10 cellular contexts compared by ENCODE assay signal in genomic region chr6:118768904-118769325, GRCh38.
A peak's percentile ranks its signal among the peaks of the same experiment; 100 is the strongest.
DNase-seq lines count a peak whose midpoint lies in the region; ATAC-seq and TF ChIP-seq lines count a peak whose summit lies in the region.
"Had no signal": no experiment of that assay in that cellular context is flagged by ENCODE, and none has a peak within 500 bp of the region (broad histone marks: within the 10 kb centered on the region; RNA-seq: fewer than 3 reads in every experiment).

No MANE protein-coding gene starts in this region.

- no peak overlapping the region for H3K9ac ChIP-seq in OCI-LY1 (ENCODE audit: low read length)

- H4K20me1 ChIP-seq in GM23338 (replicated peaks; ENCODE audit: insufficient read depth) (no peaks in the 10 kb centered on the region), OCI-LY1 (ENCODE audit: insufficient read depth, low read length) (no peaks in the 10 kb centered on the region)

- H3K9me2 ChIP-seq in GM23338 (ENCODE audit: insufficient read depth): peaks cover 7% of the 10 kb centered on the region; the same call in 1 of the 2 replicates
- H3K9me2 ChIP-seq in OCI-LY1 (ENCODE audit: low read depth, low read length): no peaks in the 10 kb centered on the region

- H3K4me2 ChIP-seq in GM23338 (no peak overlapping the region), OCI-LY1 (ENCODE audit: low read length) (peak overlapping the region; percentile 30)

- H3K27me3 Mint-ChIP-seq in GM23338 (ENCODE audit: insufficient read depth, low read depth, poor library complexity): peaks cover 3% of the 10 kb centered on the region
- H3K27me3 Mint-ChIP-seq in effector memory CD8-positive, alpha-beta T cell: no peaks in the 10 kb centered on the region

- TF ChIP-seq CTCF in GM23338 (conservative IDR thresholded peaks at IDR 0.05; ENCODE audit: low read depth in 2 of 2) (no peak), OCI-LY1 (IDR thresholded peaks at IDR 0.05; ENCODE audit: low read length) (no peak), spleen (IDR thresholded peaks at IDR 0.05 in 8 of 11, conservative IDR thresholded peaks at IDR 0.05 in 3 of 11) (no peak)

- no peak overlapping the region for H3K4me3 Mint-ChIP-seq in GM23338
- H3K4me3 Mint-ChIP-seq in effector memory CD8-positive, alpha-beta T cell: peak overlapping the region; percentile 11 to 15
- H3K4me3 Mint-ChIP-seq: H9 had no signal

- H3K27me3 ChIP-seq in GM23338 (ENCODE audit: insufficient read depth) (no peaks in the 10 kb centered on the region), OCI-LY1 (ENCODE audit: insufficient read depth, low read length) (no peaks in the 10 kb centered on the region), spleen (replicated peaks in 1 of 7) (no peaks in the 10 kb centered on the region)

- H3K27ac ChIP-seq in GM23338 (ENCODE audit: low read depth) (no peak overlapping the region), OCI-LY1 (ENCODE audit: low read depth, low read length, poor library complexity, severe bottlenecking) (peak overlapping the region; percentile 7), spleen (peak overlapping the region in 7 of 8 donors; percentile 70 to 93 (median 90))

- no peaks in the 10 kb centered on the region for H3K36me3 Mint-ChIP-seq in GM23338 (ENCODE audit: low read depth)
- H3K36me3 Mint-ChIP-seq in effector memory CD8-positive, alpha-beta T cell (ENCODE audit: insufficient read depth): peaks cover 4% of the 10 kb centered on the region

- H3K79me2 ChIP-seq in GM23338 (replicated peaks; ENCODE audit: insufficient read depth) (no peaks in the 10 kb centered on the region), OCI-LY1 (ENCODE audit: insufficient read depth, low read length) (no peaks in the 10 kb centered on the region)

- ATAC-seq in GM23338 (no peak), GM18505 (IDR thresholded peaks at IDR 0.05; ENCODE audit: unreplicated experiment) (no peak), GM18520 (IDR thresholded peaks at IDR 0.05; ENCODE audit: unreplicated experiment) (no peak)
- peak; percentile 62 for ATAC-seq in effector memory CD8-positive, alpha-beta T cell (replicated peaks)

- H3K27ac Mint-ChIP-seq in GM23338: no peak overlapping the region
- peak overlapping the region; percentile 66 to 78 for H3K27ac Mint-ChIP-seq in effector memory CD8-positive, alpha-beta T cell
- H3K27ac Mint-ChIP-seq: H9 had no signal

- no peaks in the 10 kb centered on the region for H3K9me3 Mint-ChIP-seq in GM23338
- no peaks in the 10 kb centered on the region for H3K9me3 Mint-ChIP-seq in effector memory CD8-positive, alpha-beta T cell
- H3K9me3 Mint-ChIP-seq: H9 had no signal

- intact Hi-C loops in spleen (cut with DNase I; ENCODE audit: low total_unique reads): no loop called here

- H2AFZ ChIP-seq in GM23338: peak overlapping the region; percentile 56; the same call in 1 of the 2 replicates
- no peak overlapping the region for H2AFZ ChIP-seq in OCI-LY1 (ENCODE audit: low read length)

- H3K9me3 ChIP-seq in OCI-LY1 (ENCODE audit: low read length): no peaks in the 10 kb centered on the region
- H3K9me3 ChIP-seq in spleen: no peaks in the 10 kb centered on the region

- no peak for DNase-seq in GM23338 (ENCODE audit: low spot score)
- peak in 1 of 3 experiments; percentile 4 for DNase-seq in effector memory CD8-positive, alpha-beta T cell
- no peak for DNase-seq in spleen
- no peak for DNase-seq in NCI-H510A treated with DMSO at 0.1 percent for 48 hours (lab: John Stamatoyannopoulos, UW)
- DNase-seq: H9, NCI-H1417, T-helper 9 cell had no signal

- peaks cover 6% of the 10 kb centered on the region for H3K4me1 Mint-ChIP-seq in GM23338
- H3K4me1 Mint-ChIP-seq in effector memory CD8-positive, alpha-beta T cell (ENCODE audit: low read depth in 2 of 2): peaks cover 13 to 14% of the 10 kb centered on the region in 2 donors

- no peaks in the 10 kb centered on the region for H3F3A ChIP-seq in GM23338 (replicated peaks; ENCODE audit: low read depth)
- H3F3A ChIP-seq in OCI-LY1 (ENCODE audit: insufficient read depth, low read length): no peaks in the 10 kb centered on the region

- H3K4me1 ChIP-seq in GM23338 (ENCODE audit: insufficient read depth) (peaks cover 10% of the 10 kb centered on the region; the same call in 1 of the 2 replicates), OCI-LY1 (ENCODE audit: insufficient read depth, low read length, severe bottlenecking) (peaks cover 11% of the 10 kb centered on the region), spleen (peaks cover 0 to 48% (median 16%) of the 10 kb centered on the region in 6 donors)

- no peaks in the 10 kb centered on the region for H3K36me3 ChIP-seq in GM23338 (ENCODE audit: insufficient read depth)
- no peaks in the 10 kb centered on the region for H3K36me3 ChIP-seq in OCI-LY1 (ENCODE audit: insufficient read depth, low read length)
- H3K36me3 ChIP-seq in spleen: no peaks in the 10 kb centered on the region

- no peak for TF ChIP-seq POLR2A in spleen (IDR thresholded peaks at IDR 0.05)
- TF ChIP-seq POLR2A in GM18505 (IDR thresholded peaks at IDR 0.05; ENCODE audit: borderline replicate concordance, extremely low read depth, insufficient read depth, insufficient read length): no peak

- H3K4me3 ChIP-seq in GM23338 (no peak overlapping the region), OCI-LY1 (ENCODE audit: low read depth, low read length, poor library complexity, severe bottlenecking) (no peak overlapping the region), spleen (peak overlapping the region in 1 of 8 donors; percentile 36)

- WGBS in spleen, 5 donors: 30 to 53% (median 36%) methylated on average over 3 of the region's 3 CpGs

TF ChIP-seq in GM23338, 12 proteins besides CTCF, POLR2A, EP300 and RAD21 (continues in another document):
- TF ChIP-seq POLR2AphosphoS5 (IDR thresholded peaks at IDR 0.05; ENCODE audit: low read depth): no peak
- TF ChIP-seq ZNF331 (CRISPR knock-in tag; IDR thresholded peaks at IDR 0.05; ENCODE audit: low read depth): no peak
- TF ChIP-seq ZNF462 (CRISPR knock-in tag; IDR thresholded peaks at IDR 0.05): no peak
- TF ChIP-seq JUNB (IDR thresholded peaks at IDR 0.05; ENCODE audit: unreplicated experiment): no peak
- TF ChIP-seq NANOG (IDR thresholded peaks at IDR 0.05; ENCODE audit: borderline replicate concordance): no peak
- no peak for TF ChIP-seq EZH2 (IDR thresholded peaks at IDR 0.05; ENCODE audit: low read depth, unreplicated experiment)
